ENCODE assay signal across 19 cellular contexts in the genomic region with DNA sequence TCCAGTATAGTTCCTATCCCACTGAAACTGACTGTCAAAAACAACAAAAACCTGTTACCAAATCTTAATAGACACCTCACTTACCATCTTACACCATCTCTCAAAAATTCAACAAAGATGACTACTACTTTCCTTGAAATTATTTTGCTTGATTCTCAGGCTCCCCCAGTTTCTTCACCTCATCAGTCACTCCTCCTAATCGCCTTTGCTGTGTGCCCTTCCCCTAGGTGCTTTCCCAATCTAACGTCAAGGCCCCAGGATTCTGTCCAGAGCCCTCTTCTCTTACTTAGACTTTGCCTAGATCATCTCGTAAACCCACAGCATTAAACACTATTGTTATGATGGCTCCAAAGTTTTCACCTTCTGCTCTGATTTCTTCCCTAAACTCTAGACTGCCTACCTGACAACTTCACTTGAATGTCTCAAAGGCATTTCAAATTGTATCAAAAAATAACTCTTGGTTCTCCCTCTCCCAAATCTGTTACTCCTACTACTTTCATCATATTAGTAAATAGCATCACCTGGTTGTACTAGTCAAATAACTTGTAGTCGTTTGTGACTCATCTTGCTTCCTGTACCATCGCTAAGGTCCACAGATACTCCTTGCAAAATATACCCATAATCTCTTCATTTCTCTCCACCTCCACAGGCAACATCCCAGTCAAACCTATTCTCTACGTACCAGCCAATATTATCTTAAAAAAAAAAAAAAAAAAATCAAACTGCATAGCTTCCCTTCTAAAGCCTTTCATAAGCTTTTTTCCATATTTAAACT. TPM values are rescaled to one million over a fixed set of nuclear protein-coding genes. Genes with fewer than 3 reads are reported as not detected.
A peak's percentile ranks its signal among the peaks of the same experiment; 100 is the strongest.
DNase-seq lines count a peak whose midpoint lies in the region; ATAC-seq, FAIRE-seq and TF ChIP-seq lines count a peak whose summit lies in the region.
"Had no signal": no experiment of that assay in that cellular context is flagged by ENCODE, and none has a peak within 500 bp of the region (broad histone marks: within the 10 kb centered on the region; RNA-seq: fewer than 3 reads in every experiment).

No MANE protein-coding gene starts in this region.

- H3K4me3 ChIP-seq in GM12878, result no peak overlapping the region
- H3K4me3 ChIP-seq in heart right ventricle, result no peak overlapping the region
- H3K4me3 ChIP-seq in testis, result no peak overlapping the region
- H3K4me3 ChIP-seq: gastrocnemius medialis, lower lobe of right lung, SK-N-MC, upper lobe of left lung had no signal

- POLR2A ChIA-PET in GM12878 (lab: Charles Lee), result interaction anchor here (1.2 to 3.5 kb wide), 2 partner anchors 15 kb away, joined by 3 to 11 read pairs; no protein-coding TSS in a partner anchor

- in situ Hi-C loops in GM12878 (cut with MboI), result no loop called here

- TF ChIP-seq RAD21 in GM12878 (IDR thresholded peaks at IDR 0.05; ENCODE audit: insufficient read depth, low read depth, low read length), result no peak

- H3K27ac ChIP-seq in GM12878 (ENCODE audit: control insufficient read depth, insufficient read depth) (peak overlapping the region; percentile 68), heart right ventricle (no peak overlapping the region), testis (no peak overlapping the region)
- H3K27ac ChIP-seq: gastrocnemius medialis, HL-60, lower lobe of right lung, SK-N-MC, upper lobe of left lung had no signal

- 34% methylated on average over 6 of the region's 6 CpGs for whole genome bisulfite sequencing in GM12878 (ENCODE audit: insufficient coverage, insufficient replicate concordance, low lambda C conversion rate, missing lambda C conversion rate)
- 81 to 84% methylated on average over 6 of the region's 6 CpGs for WGBS in heart right ventricle, 2 donors
- WGBS in testis, 2 donors, result 82 to 92% methylated on average over 6 of the region's 6 CpGs

- H2AFZ ChIP-seq in GM12878 (ENCODE audit: control insufficient read depth, low read depth, low read length), result no peak overlapping the region

- no peak overlapping the region for H3K9ac ChIP-seq in GM12878 (ENCODE audit: control insufficient read depth, insufficient read depth, low read length)

- peaks cover 0 to 8% of the 10 kb centered on the region in 2 experiments; a peak in 1 of 4 replicates for H3K36me3 ChIP-seq in GM12878 (ENCODE audit: control insufficient read depth in 2 of 2, insufficient read depth in 2 of 2, low read length in 1 of 2)
- peaks cover 0 to 3% (median 0%) of the 10 kb centered on the region in 9 donors for H3K36me3 ChIP-seq in heart right ventricle
- H3K36me3 ChIP-seq in testis (ENCODE audit: low read depth, missing control alignments), result no peaks in the 10 kb centered on the region
- H3K36me3 ChIP-seq: gastrocnemius medialis, lower lobe of right lung, upper lobe of left lung had no signal

- peak; percentile 21 for DNase-seq in stimulated activated CD4-positive, alpha-beta T cell treated with anti-CD3 and anti-CD28 coated beads, Interleukin-15, amount 100 ng/mL, for 24 hours
- DNase-seq in stimulated activated CD4-positive, alpha-beta T cell treated with anti-CD3 and anti-CD28 coated beads, Interleukin-4, amount 100 ng/mL, for 4 hours, result no peak
- DNase-seq in HT1080 (ENCODE audit: low read depth) (peak; percentile 13), GM12878 (ENCODE audit: low read depth, low spot score) (no peak), NCI-H187 (lab: John Stamatoyannopoulos, UW) (no peak), heart right ventricle (no peak), testis (no peak)
- DNase-seq: gastrocnemius medialis, lower lobe of right lung, NCI-H1436, NCI-H446, nephron progenitor cell, retina, upper lobe of left lung had no signal

- TF ChIP-seq EP300 in GM12878 (IDR thresholded peaks at IDR 0.05; ENCODE audit: borderline replicate concordance in 1 of 2, control insufficient read depth in 1 of 2, low read depth in 2 of 2, low read length in 2 of 2), result no peak

- TSS peak; percentile 57 for BruUV-seq in GM12878 (replicated peaks; lab: Mats Ljungman, UMichigan)

- H3K27me3 ChIP-seq in GM12878 (replicated peaks in 1 of 2; ENCODE audit: control insufficient read depth in 2 of 2, insufficient read depth in 2 of 2, low read length in 1 of 2), result no peaks in the 10 kb centered on the region
- no peaks in the 10 kb centered on the region for H3K27me3 ChIP-seq in heart right ventricle
- no peaks in the 10 kb centered on the region for H3K27me3 ChIP-seq in testis
- H3K27me3 ChIP-seq: gastrocnemius medialis, upper lobe of left lung had no signal

- TF ChIP-seq POLR2A in GM12878 (IDR thresholded peaks at IDR 0.05; ENCODE audit: low read depth, low read length) (no peak), GM18505 (IDR thresholded peaks at IDR 0.05; ENCODE audit: borderline replicate concordance, extremely low read depth, insufficient read depth, insufficient read length) (no peak), testis (IDR thresholded peaks at IDR 0.05) (no peak)

- RAD21 ChIA-PET in GM12878 (lab: Charles Lee; ENCODE audit: unreplicated experiment), result interaction anchor here (0.5 to 1.6 kb wide), 7 partner anchors 9 to 153 kb away, joined by 3 to 9 read pairs (median 4); a partner anchor contains a TSS

- TF ChIP-seq CTCF in GM12878 (IDR thresholded peaks at IDR 0.05 in 2 of 3, conservative IDR thresholded peaks at IDR 0.05 in 1 of 3; ENCODE audit: control insufficient read depth in 2 of 3, extremely low read depth in 1 of 3, insufficient read depth in 1 of 3, low read depth in 3 of 3, low read length in 3 of 3) (no peak), heart right ventricle (IDR thresholded peaks at IDR 0.05) (no peak), testis (IDR thresholded peaks at IDR 0.05) (no peak)

- H4K20me1 ChIP-seq in GM12878 (ENCODE audit: control insufficient read depth, insufficient read depth), result no peaks in the 10 kb centered on the region

- peaks cover 22% of the 10 kb centered on the region for H3K4me1 ChIP-seq in GM12878 (ENCODE audit: control insufficient read depth, insufficient read depth, low read length)
- H3K4me1 ChIP-seq in heart right ventricle, result peaks cover 0 to 27% (median 16%) of the 10 kb centered on the region in 9 donors
- H3K4me1 ChIP-seq in testis, result peaks cover 13% of the 10 kb centered on the region

- intact Hi-C loops in GM12878 (cut with micrococcal nuclease; ENCODE audit: unreplicated experiment) (no loop called here), heart right ventricle (cut with DNase I) (no loop called here), testis (cut with DNase I; ENCODE audit: low total_unique reads) (no loop called here)

- ATAC-seq in GM12878 (peak; percentile 53), heart right ventricle (no peak), GM18505 (IDR thresholded peaks at IDR 0.05; ENCODE audit: unreplicated experiment) (no peak)
- ATAC-seq: gastrocnemius medialis, lower lobe of right lung had no signal

- H3K4me2 ChIP-seq in GM12878 (ENCODE audit: control insufficient read depth, insufficient read depth), result peak overlapping the region; percentile 67

- FAIRE-seq in GM12878 (lab: Jason Lieb, UNC), result no peak
- FAIRE-seq: endothelial cell of umbilical vein, TTC549 had no signal

- SMC1A ChIA-PET in GM12878 (lab: Charles Lee; ENCODE audit: uncharacterized antibody, unreplicated experiment), result interaction anchor here (0.8 to 4.2 kb wide), 8 partner anchors 10 to 259 kb away, joined by 3 to 20 read pairs (median 5); no protein-coding TSS in a partner anchor

- peaks cover 8% of the 10 kb centered on the region for H3K9me3 ChIP-seq in GM12878 (replicated peaks; ENCODE audit: control insufficient read depth, insufficient read depth, low read length)
- peaks cover 0 to 8% (median 0%) of the 10 kb centered on the region in 11 donors for H3K9me3 ChIP-seq in heart right ventricle
- H3K9me3 ChIP-seq in testis, result no peaks in the 10 kb centered on the region
- H3K9me3 ChIP-seq: gastrocnemius medialis, lower lobe of right lung, upper lobe of left lung had no signal

- peaks cover 88% of the 10 kb centered on the region for H3K79me2 ChIP-seq in GM12878 (ENCODE audit: control insufficient read depth, insufficient read depth, low read length)

- CTCF ChIA-PET in GM12878 (lab: Yijun Ruan, JAX), result interaction anchor here (0.6 to 2.9 kb wide), 9 partner anchors 10 to 147 kb away, joined by 3 to 11 read pairs (median 4); a partner anchor contains a TSS

TF ChIP-seq in GM12878, 131 proteins besides CTCF, POLR2A, EP300 and RAD21:
- TF ChIP-seq ZBED1 (IDR thresholded peaks at IDR 0.05; ENCODE audit: borderline replicate concordance), result 0 out of 2 replicates have a peak, but pooled peaks have one; percentile 12
- no peak for TF ChIP-seq RCOR1 (conservative IDR thresholded peaks at IDR 0.05; ENCODE audit: low read depth, low read length)

RNA-seq across cellular contexts. Expression of a gene that starts 18.0 kb away (rescaled TPM):
- 3.5 and 5.6 TPM in 2 replicates for total RNA-seq in HT1080 (2014; rRNA removed; shearing (Covaris generic))
- 7.6 and 9.3 TPM in 2 replicates for polyA plus RNA-seq in HT1080 (2015; cell fraction: cytosol; rRNA removed)
- polyA plus RNA-seq in HT1080 (2015; cell fraction: nucleus; rRNA removed), result 4.9 and 5.6 TPM in 2 replicates
- 16.2 and 17.0 TPM in 2 replicates for total RNA-seq in GM12878 (2013; cell fraction: nucleolus; rRNA removed)
- total RNA-seq in GM12878 (2014; rRNA removed), result 18.4 and 24.3 TPM in 2 replicates
- total RNA-seq in GM12878 (2014; rRNA removed; fragmentation: Illumina TruSeq; extraction: Trizol), result 32.6 and 34.9 TPM in 2 replicates
- 21.8 and 21.9 TPM in 2 replicates for total RNA-seq in GM12878 (2021)
- 12.4 TPM for polyA plus RNA-seq in GM12878 (2011; ENCODE audit: low read depth)
- 19.7 and 30.8 TPM in 2 replicates for polyA plus RNA-seq in GM12878 (2011; rRNA removed)
- polyA plus RNA-seq in GM12878 (2011; cell fraction: cytosol; rRNA removed), result 4.3 and 5.1 TPM in 2 replicates
- 5.9 TPM in 2 replicates for polyA plus RNA-seq in GM12878 (2011; cell fraction: nucleus; rRNA removed)
- polyA plus RNA-seq in GM12878 (2012), result 19.6 and 27.0 TPM in 2 replicates
- polyA plus RNA-seq in GM12878 (2014; fragmentation: Illumina TruSeq; extraction: Trizol), result 29.3 and 40.1 TPM in 2 replicates
- 10 to 100 TPM; 49.0 to 51.8 TPM for polyA plus RNA-seq in GM12878 (2014; fragmentation: Nextera tagmentation; extraction: Ambion mirVana)
- polyA plus RNA-seq in GM12878 (2014; rRNA removed), result 16.8 and 18.5 TPM in 2 replicates
- 10 to 100 TPM; 69.8 to 72.6 TPM for polyA plus RNA-seq in GM12878 (2016; fragmentation: Nextera tagmentation; extraction: Ambion mirVana)
- 5.1 and 10.2 TPM in 2 replicates for polyA minus RNA-seq in GM12878 (2011; rRNA and poly(A)+ RNA removed)
- polyA minus RNA-seq in GM12878 (2011; cell fraction: cytosol; rRNA and poly(A)+ RNA removed), result 4.2 and 4.9 TPM in 2 replicates
- 4.1 and 7.7 TPM in 2 replicates for polyA minus RNA-seq in GM12878 (2011; cell fraction: nucleus; rRNA and poly(A)+ RNA removed)
- 10 to 100 TPM in 9 of 10 donors, 1 to 10 TPM in 1; 8.6 to 17.8 (median 12.3) TPM for total RNA-seq in heart right ventricle
- polyA plus RNA-seq in heart right ventricle, result 1 to 10 TPM; 3.1 to 8.3 TPM
- 10 to 100 TPM; 32.0 to 45.4 TPM for total RNA-seq in testis
- polyA plus RNA-seq in testis (ENCODE audit: insufficient read depth, low read depth, low replicate concordance), result 44.9 TPM

Comparison
In these comparisons a context has a peak if more than half of its experiments do, and no peak if none do; other contexts are left out.
1. DNase-seq: peak in stimulated activated CD4-positive, alpha-beta T cell treated with anti-CD3 and anti-CD28 coated beads, Interleukin-15, amount 100 ng/mL, for 24 hours (single experiment) and HT1080 (single experiment); none in stimulated activated CD4-positive, alpha-beta T cell treated with anti-CD3 and anti-CD28 coated beads, Interleukin-4, amount 100 ng/mL, for 4 hours (0 of 2), GM12878 (single experiment), NCI-H187 (0 of 2), heart right ventricle (0 of 2) and testis (single experiment).